12 cellular contexts compared by ENCODE assay signal in genomic region chr17:80781851-80782277, GRCh38.
DNase-seq lines count a peak whose midpoint lies in the region; ATAC-seq and TF ChIP-seq lines count a peak whose summit lies in the region.
"Had no signal": no experiment of that assay in that cellular context is flagged by ENCODE, and none has a peak within 500 bp of the region (broad histone marks: within the 10 kb centered on the region; RNA-seq: fewer than 3 reads in every experiment).

No MANE protein-coding gene starts in this region.

- no peak for TF ChIP-seq EP300 in sigmoid colon (IDR thresholded peaks at IDR 0.05)

- DNase-seq in activated effector memory CD4-positive, alpha-beta T cell treated with anti-CD3 and anti-CD28 coated beads, Interleukin-2, amount 50 U/mL, for 16 hours = peak; percentile 60
- DNase-seq in activated effector memory CD4-positive, alpha-beta T cell treated with Interleukin-2 at 50 U/mL for 16 hours = no peak
- peak; percentile 49 for DNase-seq in RWPE2 (ENCODE audit: low spot score)
- peak; percentile 55 for DNase-seq in endodermal cell
- DNase-seq in sigmoid colon = peak; percentile 61
- no peak for DNase-seq in PC-3
- DNase-seq: NCI-H1694 treated with DMSO at 0.1 percent for 48 hours, SIG-M5 had no signal

- H3K9me3 ChIP-seq in RWPE2 (ENCODE audit: severe bottlenecking) = no peaks in the 10 kb centered on the region
- H3K9me3 ChIP-seq in endodermal cell (ENCODE audit: control insufficient read depth, low read length) = no peaks in the 10 kb centered on the region
- H3K9me3 ChIP-seq in sigmoid colon = no peaks in the 10 kb centered on the region
- no peaks in the 10 kb centered on the region for H3K9me3 ChIP-seq in PC-3 (ENCODE audit: low read length)
- H3K9me3 ChIP-seq: lower lobe of right lung, pancreas had no signal

- H3K27me3 ChIP-seq in RWPE2 (ENCODE audit: insufficient read depth, poor library complexity, severe bottlenecking) = no peaks in the 10 kb centered on the region
- no peaks in the 10 kb centered on the region for H3K27me3 ChIP-seq in endodermal cell (ENCODE audit: control insufficient read depth, insufficient read depth, low read length, poor library complexity, severe bottlenecking)
- H3K27me3 ChIP-seq in sigmoid colon = no peaks in the 10 kb centered on the region
- no peaks in the 10 kb centered on the region for H3K27me3 ChIP-seq in PC-3 (ENCODE audit: low read length)
- H3K27me3 ChIP-seq: pancreas had no signal

- no peaks in the 10 kb centered on the region for H4K20me1 ChIP-seq in PC-3 (ENCODE audit: low read length)

- no peaks in the 10 kb centered on the region for H3K27me3 Mint-ChIP-seq in endodermal cell (ENCODE audit: insufficient read depth)

- intact Hi-C loops in sigmoid colon (cut with DNase I) = no loop called here
- intact Hi-C loops in PC-3 (cut with micrococcal nuclease) = no loop called here

- H3K9me2 ChIP-seq in PC-3 (replicated peaks; ENCODE audit: low read length) = no peaks in the 10 kb centered on the region

- ATAC-seq in RWPE2 (ENCODE audit: low read depth) (no peak), HG02981 (IDR thresholded peaks at IDR 0.05; ENCODE audit: unreplicated experiment) (no peak), HG03457 (IDR thresholded peaks at IDR 0.05; ENCODE audit: unreplicated experiment) (no peak), PC-3 (no peak)
- ATAC-seq: lower lobe of right lung had no signal

- H3K27ac Mint-ChIP-seq in endodermal cell = no peak overlapping the region

- POLR2A ChIA-PET in PC-3 (lab: Charles Lee; ENCODE audit: unreplicated experiment) = no interaction called here

- TF ChIP-seq CTCF in RWPE2 (IDR thresholded peaks at IDR 0.05; ENCODE audit: poor library complexity, severe bottlenecking) (no peak), endodermal cell (conservative IDR thresholded peaks at IDR 0.05) (no peak), sigmoid colon (IDR thresholded peaks at IDR 0.05) (no peak), PC-3 (conservative IDR thresholded peaks at IDR 0.05; ENCODE audit: low read depth, low read length) (no peak)

- H3K4me3 ChIP-seq in RWPE2 (ENCODE audit: severe bottlenecking) (no peak overlapping the region), endodermal cell (ENCODE audit: low read length) (no peak overlapping the region), sigmoid colon (no peak overlapping the region), PC-3 (ENCODE audit: low read length) (no peak overlapping the region)
- H3K4me3 ChIP-seq: lower lobe of right lung, pancreas had no signal

- WGBS in endodermal cell (ENCODE audit: insufficient coverage in 1 of 2, insufficient read length in 1 of 2), 2 experiments = 85 to 94% methylated on average over 12 to 13 of the region's 13 CpGs
- 91 to 93% methylated on average over 13 of the region's 13 CpGs for WGBS in sigmoid colon, 2 donors

- no peak overlapping the region for H3K4me2 ChIP-seq in PC-3 (ENCODE audit: low read length)

- no peak overlapping the region for H3K4me3 Mint-ChIP-seq in endodermal cell

- H3K4me1 Mint-ChIP-seq in endodermal cell = peaks cover 26% of the 10 kb centered on the region

- H3K27ac ChIP-seq in RWPE2 (ENCODE audit: poor library complexity, severe bottlenecking) (no peak overlapping the region), endodermal cell (ENCODE audit: low read depth, low read length) (no peak overlapping the region), sigmoid colon (peak overlapping the region in 3 of 4 donors; percentile 66 to 79 (median 72)), PC-3 (ENCODE audit: low read length) (no peak overlapping the region)
- H3K27ac ChIP-seq: pancreas had no signal

- H3K9ac ChIP-seq in endodermal cell (ENCODE audit: extremely low read depth, low read length, poor library complexity, severe bottlenecking) = no peak overlapping the region
- no peak overlapping the region for H3K9ac ChIP-seq in PC-3 (ENCODE audit: low read length)

- H3K79me2 ChIP-seq in PC-3 (ENCODE audit: low read length) = no peaks in the 10 kb centered on the region

- CTCF ChIA-PET in PC-3 (lab: Charles Lee) = no interaction called here

- no peak for TF ChIP-seq POLR2A in sigmoid colon (IDR thresholded peaks at IDR 0.05)

- H3F3A ChIP-seq in PC-3 (ENCODE audit: low read length, unreplicated experiment) = no peaks in the 10 kb centered on the region

- peaks cover 19% of the 10 kb centered on the region for H3K36me3 Mint-ChIP-seq in endodermal cell (ENCODE audit: low read depth)

- H3K9me3 Mint-ChIP-seq in endodermal cell = no peaks in the 10 kb centered on the region

- no TSS peak for BruUV-seq in PC-3 (replicated peaks; lab: Mats Ljungman, UMichigan)

- H3K36me3 ChIP-seq in RWPE2 (ENCODE audit: low read depth) (peaks cover under 1% of the 10 kb centered on the region), endodermal cell (ENCODE audit: control insufficient read depth, insufficient read depth, low read length) (peaks cover 18% of the 10 kb centered on the region), sigmoid colon (peaks cover 0 to under 1% (median 0%) of the 10 kb centered on the region in 4 donors), PC-3 (ENCODE audit: low read depth, low read length) (no peaks in the 10 kb centered on the region)
- H3K36me3 ChIP-seq: pancreas had no signal

- no peak overlapping the region for H2AFZ ChIP-seq in PC-3 (ENCODE audit: low read length)

- H3K4me1 ChIP-seq in RWPE2 (ENCODE audit: insufficient read depth, poor library complexity, severe bottlenecking) (peaks cover 19% of the 10 kb centered on the region), endodermal cell (ENCODE audit: control insufficient read depth, insufficient read depth, low read length) (no peaks in the 10 kb centered on the region), sigmoid colon (peaks cover 0 to 54% (median 36%) of the 10 kb centered on the region in 4 donors), PC-3 (ENCODE audit: insufficient read depth, low read length) (peaks cover 8% of the 10 kb centered on the region)
- H3K4me1 ChIP-seq: pancreas had no signal

Comparison
In these comparisons a context has a peak if more than half of its experiments do, and no peak if none do; other contexts are left out.
1. DNase-seq: peak in activated effector memory CD4-positive, alpha-beta T cell treated with anti-CD3 and anti-CD28 coated beads, Interleukin-2, amount 50 U/mL, for 16 hours (single experiment), RWPE2 (single experiment), endodermal cell (single experiment) and sigmoid colon (single experiment); none in activated effector memory CD4-positive, alpha-beta T cell treated with Interleukin-2 at 50 U/mL for 16 hours (single experiment) and PC-3 (single experiment).
2. H3K27ac ChIP-seq: peak in sigmoid colon (3 of 4); none in RWPE2 (single experiment), endodermal cell (single experiment) and PC-3 (single experiment).